ENCODE assay signal across 8 cellular contexts in the genomic region with DNA sequence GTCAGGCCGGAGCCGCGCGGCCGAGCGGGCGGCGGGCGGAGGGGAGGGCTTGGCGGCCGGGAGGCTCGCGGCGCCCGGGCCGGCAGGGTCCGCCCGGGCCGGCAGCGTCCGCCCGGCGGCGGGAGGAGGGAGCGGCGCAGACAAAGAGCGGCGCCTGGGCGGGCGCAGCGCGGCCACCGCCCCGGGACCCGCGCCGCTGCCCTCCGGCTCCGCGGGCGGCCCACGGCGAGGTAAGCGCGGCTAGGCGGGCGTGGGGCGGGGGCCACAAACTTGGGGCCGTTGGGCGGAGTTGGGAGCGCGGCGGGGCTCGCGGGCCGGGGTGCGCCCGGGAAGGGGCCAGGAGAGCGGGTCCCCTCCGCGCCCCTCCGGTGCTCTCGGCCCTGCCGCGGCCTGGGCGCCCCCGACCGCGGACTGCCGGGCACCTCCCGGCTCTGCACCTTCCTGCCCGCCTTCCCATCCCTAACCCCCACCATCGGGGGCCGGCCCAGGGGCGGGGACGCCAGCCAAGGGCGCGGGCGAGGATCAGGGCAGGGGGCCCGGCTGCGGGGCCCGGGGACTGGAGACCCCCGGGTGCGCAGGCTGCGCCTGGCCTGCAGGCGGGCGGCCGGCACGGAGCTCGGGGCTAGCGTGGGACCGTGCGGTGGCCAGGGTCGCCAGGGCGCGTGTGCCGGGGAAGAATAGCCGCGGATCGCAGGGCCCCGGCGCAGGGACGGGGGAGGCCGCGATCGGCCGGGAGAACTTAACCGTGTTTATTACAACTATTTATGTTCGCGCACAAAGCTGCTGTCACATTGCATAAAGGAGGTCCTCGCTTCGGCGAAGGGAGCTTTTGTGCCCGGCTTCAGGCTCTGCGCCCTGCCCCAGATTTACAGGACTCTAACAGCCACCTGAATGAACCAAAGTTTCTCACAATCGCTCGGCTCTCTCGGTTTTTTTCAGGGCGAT. TPM values are rescaled to one million over a fixed set of nuclear protein-coding genes. Genes with fewer than 3 reads are reported as not detected.
DNase-seq lines count a peak whose midpoint lies in the region; ATAC-seq and TF ChIP-seq lines count a peak whose summit lies in the region.

A gene (plus strand): TSS at position 4 of the 945 bp plus-strand sequence. CDS start 110,152 bp downstream, outside the sequence.

- ATAC-seq in GM19035 (IDR thresholded peaks at IDR 0.05; ENCODE audit: unreplicated experiment): peak; percentile 28
- peak; percentile 36 for ATAC-seq in HG03135 (IDR thresholded peaks at IDR 0.05; ENCODE audit: unreplicated experiment)
- peak; percentile 47 for ATAC-seq in left lung

- peak; percentile 64 for DNase-seq in COLO668 (lab: John Stamatoyannopoulos, UW; ENCODE audit: unreplicated experiment)
- no peak for DNase-seq in coronary artery (ENCODE audit: low spot score)
- peak; percentile 41 to 85 for DNase-seq in left lung
- DNase-seq in DMS153 (lab: John Stamatoyannopoulos, UW): no peak

- H2AFZ ChIP-seq in SU-DHL-6 (ENCODE audit: low read depth, low read length, severe bottlenecking): peak within 1 kb of the TSS; percentile 65

- H4K20me1 ChIP-seq in SU-DHL-6 (ENCODE audit: low read depth, low read length): no peaks in the 10 kb centered on the region

- no peaks in the 10 kb centered on the region for H3K9me2 ChIP-seq in SU-DHL-6 (replicated peaks; ENCODE audit: insufficient read depth, low read length)

- H3K4me3 ChIP-seq in SU-DHL-6 (ENCODE audit: insufficient read depth, low read length, poor library complexity, severe bottlenecking) (peak within 1 kb of the TSS; percentile 56), coronary artery (peak within 1 kb of the TSS; percentile 90), left lung (peak within 1 kb of the TSS; percentile 67 to 85), stomach smooth muscle (ENCODE audit: low read length in 2 of 2) (peak within 1 kb of the TSS; percentile 81 to 87)

- H3K9ac ChIP-seq in SU-DHL-6 (ENCODE audit: low read length) (peak within 1 kb of the TSS; percentile 50), stomach smooth muscle (ENCODE audit: low read length in 2 of 2) (peak within 1 kb of the TSS; percentile 67 to 80)

- H3K36me3 ChIP-seq in SU-DHL-6 (ENCODE audit: low read length) (no peaks in the 10 kb centered on the region), left lung (no peaks in the 10 kb centered on the region), stomach smooth muscle (ENCODE audit: control insufficient read depth in 2 of 2, insufficient read depth in 2 of 2, low read length in 2 of 2) (no peaks in the 10 kb centered on the region)

- no peaks in the 10 kb centered on the region for H3F3A ChIP-seq in SU-DHL-6 (ENCODE audit: insufficient read depth)

- intact Hi-C loops in left lung (cut with DNase I): no loop called here

- H3K27ac ChIP-seq in SU-DHL-6 (ENCODE audit: low read depth, low read length) (no peak within 1 kb of the TSS), coronary artery (peak within 1 kb of the TSS; percentile 91 to 96), left lung (peak within 1 kb of the TSS; percentile 81 to 82), stomach smooth muscle (ENCODE audit: low read length) (peak within 1 kb of the TSS; percentile 67)

- peak within 1 kb of the TSS; percentile 60 for H3K4me2 ChIP-seq in SU-DHL-6 (ENCODE audit: low read depth, low read length, poor library complexity, severe bottlenecking)

- H3K27me3 ChIP-seq in SU-DHL-6 (ENCODE audit: low read length) (no peaks in the 10 kb centered on the region), left lung (no peaks in the 10 kb centered on the region), stomach smooth muscle (ENCODE audit: control insufficient read depth in 1 of 2, insufficient read depth in 2 of 2, low read length in 2 of 2) (no peaks in the 10 kb centered on the region)

- H3K4me1 ChIP-seq in left lung: peaks cover 13 to 39% of the 10 kb centered on the region in 2 donors
- peaks cover 38% of the 10 kb centered on the region for H3K4me1 ChIP-seq in stomach smooth muscle (ENCODE audit: control insufficient read depth, insufficient read depth, low read length)

- no peaks in the 10 kb centered on the region for H3K79me2 ChIP-seq in SU-DHL-6 (ENCODE audit: insufficient read depth, low read length)

- H3K9me3 ChIP-seq in SU-DHL-6 (ENCODE audit: insufficient read depth, low read length): no peaks in the 10 kb centered on the region
- H3K9me3 ChIP-seq in left lung: no peaks in the 10 kb centered on the region
- H3K9me3 ChIP-seq in stomach smooth muscle (ENCODE audit: control insufficient read depth in 2 of 2, low read length in 2 of 2): no peaks in the 10 kb centered on the region

- TF ChIP-seq CTCF in SU-DHL-6 (IDR thresholded peaks at IDR 0.05; ENCODE audit: insufficient read depth, low read length, poor library complexity, severe bottlenecking) (no peak), coronary artery (IDR thresholded peaks at IDR 0.05) (no peak), left lung (IDR thresholded peaks at IDR 0.05) (no peak)

RNA-seq across cellular contexts. Expression of the gene that starts here (rescaled TPM):
- total RNA-seq in left lung: 10 to 100 TPM; 37.6 to 43.5 TPM

Comparison
In these comparisons a context has a peak if more than half of its experiments do, and no peak if none do; other contexts are left out.
1. DNase-seq: peak in COLO668 (single experiment) and left lung (2 of 2); none in coronary artery (single experiment) and DMS153 (single experiment).
2. Peak in every context shown above with its lines, with median percentiles within 50 percentile points of each other: ATAC-seq and H3K4me3 ChIP-seq.